8 cellular contexts compared by ENCODE assay signal in the genomic region with DNA sequence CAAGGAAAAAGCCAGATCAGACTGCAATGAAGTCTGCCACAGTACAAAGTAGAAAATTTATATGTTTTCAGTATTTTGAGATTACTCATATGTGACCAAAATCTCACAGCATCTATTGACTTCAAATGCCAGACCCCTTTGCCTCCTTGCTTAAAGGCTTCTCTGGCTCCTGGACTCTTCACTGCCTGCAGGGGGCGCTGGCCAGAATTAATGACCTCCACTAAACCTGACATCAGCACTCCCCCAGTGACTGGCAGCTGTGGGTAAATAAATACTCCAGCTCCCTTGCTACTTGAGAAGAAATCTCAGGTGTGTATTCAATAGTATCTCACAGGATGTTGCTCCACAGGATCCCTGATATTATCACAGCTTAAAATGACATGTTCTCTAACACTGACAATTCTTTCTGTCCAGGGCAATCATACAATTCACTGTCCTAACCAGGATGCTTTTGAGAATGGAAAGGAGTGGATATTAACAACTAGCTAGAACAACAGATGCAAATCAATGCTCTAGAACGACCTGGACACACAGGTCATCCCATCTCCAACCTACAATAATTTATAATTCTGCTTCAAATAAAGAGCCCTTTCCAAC. TPM values are rescaled to one million over a fixed set of nuclear protein-coding genes. Genes with fewer than 3 reads are reported as not detected.
DNase-seq lines count a peak whose midpoint lies in the region; ATAC-seq and TF ChIP-seq lines count a peak whose summit lies in the region.

No MANE protein-coding gene starts in this region.

- H3K4me1 ChIP-seq in adipocyte (ENCODE audit: control insufficient read depth, insufficient read depth, low read length): peaks cover 21% of the 10 kb centered on the region

- no peak overlapping the region for H3K4me3 ChIP-seq in NB4 (ENCODE audit: low read depth, low read length)
- no peak overlapping the region for H3K4me3 ChIP-seq in adipocyte (ENCODE audit: low read length)

- no peaks in the 10 kb centered on the region for H3K27me3 ChIP-seq in adipocyte (replicated peaks; ENCODE audit: control insufficient read depth, insufficient read depth, low read length)

- no peak overlapping the region for H3K9ac ChIP-seq in adipocyte (ENCODE audit: low read length)

- H3K4me3 Mint-ChIP-seq in immature natural killer cell: no peak overlapping the region

- peaks cover 12 to 45% (median 20%) of the 10 kb centered on the region in 3 donors for H3K36me3 Mint-ChIP-seq in immature natural killer cell

- TF ChIP-seq POLR2A in NB4 (IDR thresholded peaks at IDR 0.05; ENCODE audit: extremely low read depth, insufficient read length): no peak

- TF ChIP-seq CTCF in NB4 (IDR thresholded peaks at IDR 0.05; ENCODE audit: low read depth, low read length): peak; percentile 85

- peaks cover 0 to 5% (median 4%) of the 10 kb centered on the region in 3 donors for H3K27me3 Mint-ChIP-seq in immature natural killer cell (ENCODE audit: low read depth in 3 of 3)

- in situ Hi-C loops in G401 (cut with HindIII; ENCODE audit: low sequenced_read_pairs): no loop called here

- DNase-seq in G401 (ENCODE audit: low spot score): peak; percentile 30
- peak; percentile 75 for DNase-seq in NB4 (ENCODE audit: low read depth)
- peak; percentile 64 for DNase-seq in SW480 (ENCODE audit: low spot score)
- DNase-seq in adipocyte (ENCODE audit: low read depth): peak; percentile 83
- peak; percentile 33 to 52 (median 40) for DNase-seq in immature natural killer cell
- DNase-seq in stimulated activated CD8-positive, alpha-beta memory T cell treated with anti-CD3 and anti-CD28 coated beads, Interleukin-12 subunit alpha, Interleukin-12 subunit beta, amount 100 ng/mL, for 24 hours (ENCODE audit: extremely low read depth): peak; percentile 32
- DNase-seq in middle frontal gyrus (ENCODE audit: extremely low spot score, low spot score): no peak

- ATAC-seq in HG02571 (IDR thresholded peaks at IDR 0.05; ENCODE audit: unreplicated experiment): no peak

- no peaks in the 10 kb centered on the region for H3K9me3 Mint-ChIP-seq in immature natural killer cell

- peaks cover 21 to 49% of the 10 kb centered on the region in 2 donors for H3K4me1 Mint-ChIP-seq in immature natural killer cell

- H3K27ac Mint-ChIP-seq in immature natural killer cell: peak overlapping the region in 3 of 6 donors; percentile 15 to 76 (median 55)

- H3K36me3 ChIP-seq in adipocyte (ENCODE audit: control insufficient read depth, insufficient read depth, low read length, severe bottlenecking): peaks cover 65% of the 10 kb centered on the region

- no peaks in the 10 kb centered on the region for H3K9me3 ChIP-seq in adipocyte (ENCODE audit: control insufficient read depth, low read length)

RNA-seq across cellular contexts. Expression of a gene that starts 4.0 kb away (rescaled TPM):
- 71.6 and 109 TPM in 2 replicates for total RNA-seq in G401 (2014; rRNA removed; shearing (Covaris generic))
- polyA plus RNA-seq in immature natural killer cell: 100 to 1,000 TPM in 2 of 3 donors, 10 to 100 TPM in 1; 97.6 to 163 (median 135) TPM

RNA-seq across cellular contexts. Expression of a gene that starts 13.2 kb away (rescaled TPM):
- 53.6 and 116 TPM in 2 replicates for total RNA-seq in G401 (2014; rRNA removed; shearing (Covaris generic))
- 100 to 1,000 TPM; 122 to 200 (median 161) TPM for polyA plus RNA-seq in immature natural killer cell

RNA-seq across cellular contexts. Expression of a gene that starts 21.4 kb away (rescaled TPM):
- 0.18 TPM in 1 of 2 replicates, not detected in the other for total RNA-seq in G401 (2014; rRNA removed; shearing (Covaris generic))
- polyA plus RNA-seq in immature natural killer cell: under 1 TPM in 2 of 3 donors, not detected in 1; 0.10 to 0.40 TPM

RNA-seq across cellular contexts. Expression of a gene that starts 21.5 kb away (rescaled TPM):
- total RNA-seq in G401 (2014; rRNA removed; shearing (Covaris generic)): 53.7 and 75.4 TPM in 2 replicates
- polyA plus RNA-seq in immature natural killer cell: 100 to 1,000 TPM; 162 to 221 (median 186) TPM

RNA-seq across cellular contexts. Expression of a gene that starts 24.3 kb away (rescaled TPM):
- total RNA-seq in G401 (2014; rRNA removed; shearing (Covaris generic)): not detected in 2 replicates
- polyA plus RNA-seq in immature natural killer cell: under 1 TPM in 1 of 3 donors, not detected in 2; 0.12 TPM
